1 cellular context compared by ENCODE assay signal in the genomic region with DNA sequence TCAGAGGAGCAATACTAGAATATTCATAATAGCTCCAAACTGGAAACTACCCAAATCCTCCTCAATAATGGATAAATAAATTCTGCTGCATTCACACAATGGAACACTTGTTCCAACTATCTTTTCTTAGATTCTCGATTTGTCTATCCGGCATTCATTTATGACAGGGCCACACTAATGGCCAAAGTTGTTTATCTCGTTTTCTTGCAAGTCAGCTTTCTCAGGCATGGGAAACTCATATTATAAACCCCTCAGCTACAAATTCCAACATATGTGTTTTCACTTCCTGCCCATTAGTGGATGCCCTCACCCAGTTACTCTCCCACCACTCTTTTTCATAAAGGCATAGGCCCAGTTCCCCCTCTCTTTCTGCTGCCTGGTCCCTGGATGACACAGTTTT. TPM values are rescaled to one million over a fixed set of nuclear protein-coding genes. Genes with fewer than 3 reads are reported as not detected.
"Had no signal": no experiment of that assay in that cellular context is flagged by ENCODE, and none has a peak within 500 bp of the region (broad histone marks: within the 10 kb centered on the region; RNA-seq: fewer than 3 reads in every experiment).

No MANE protein-coding gene starts in this region.

RNA-seq across cellular contexts. Expression of gene RHCE, which starts 42.3 kb away (rescaled TPM):
- total RNA-seq: NCI-H460 had no signal
